10 cellular contexts compared by ENCODE assay signal in the genomic region with DNA sequence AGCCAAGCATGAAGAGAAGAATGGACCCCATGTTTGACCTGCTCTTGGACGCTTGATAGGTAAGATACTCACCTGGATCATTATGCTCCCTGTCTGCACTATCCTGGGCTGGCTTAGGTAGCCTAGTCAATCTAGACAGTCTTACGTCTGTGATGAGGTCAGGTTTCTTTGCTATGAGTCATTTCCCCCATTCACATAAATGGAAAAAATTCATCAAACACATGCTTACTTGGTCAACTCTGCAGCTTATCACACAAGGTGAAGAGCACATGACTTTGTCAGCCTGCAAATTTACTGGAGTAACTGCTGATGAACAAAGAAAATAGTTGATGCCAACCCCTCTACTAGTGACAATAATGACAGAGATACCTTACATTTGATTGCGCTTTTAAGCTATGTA.
A peak's percentile ranks its signal among the peaks of the same experiment; 100 is the strongest.
DNase-seq lines count a peak whose midpoint lies in the region; ATAC-seq and TF ChIP-seq lines count a peak whose summit lies in the region.
"Had no signal": no experiment of that assay in that cellular context is flagged by ENCODE, and none has a peak within 500 bp of the region (broad histone marks: within the 10 kb centered on the region; RNA-seq: fewer than 3 reads in every experiment).

No MANE protein-coding gene starts in this region.

- WGBS in hepatocyte (ENCODE audit: low lambda C conversion rate, missing lambda C conversion rate): 77% methylated on average over 3 of the region's 3 CpGs

- peak; percentile 60 for ATAC-seq in activated CD8-positive, alpha-beta T cell treated with anti-CD3 and anti-CD28 coated beads, Interleukin-2, amount 10 ng/mL, durations not matched to agents 7 days and 5 days
- ATAC-seq in HG03280 (IDR thresholded peaks at IDR 0.05; ENCODE audit: unreplicated experiment): no peak

- H3K9me3 Mint-ChIP-seq in activated CD8-positive, alpha-beta T cell treated with anti-CD3 and anti-CD28 coated beads, Interleukin-2, amount 10 ng/mL, durations not matched to agents 7 days and 5 days (ENCODE audit: insufficient read depth): no peaks in the 10 kb centered on the region

- no peak overlapping the region for H3K4me2 ChIP-seq in hepatocyte

- H3K9me3 ChIP-seq in hepatocyte (ENCODE audit: low read depth): no peaks in the 10 kb centered on the region

- H3K4me1 Mint-ChIP-seq in activated CD8-positive, alpha-beta T cell treated with anti-CD3 and anti-CD28 coated beads, Interleukin-2, amount 10 ng/mL, durations not matched to agents 7 days and 5 days (ENCODE audit: low read depth): no peaks in the 10 kb centered on the region

- no peaks in the 10 kb centered on the region for H3K79me2 ChIP-seq in hepatocyte

- H3K4me1 ChIP-seq in hepatocyte (ENCODE audit: insufficient read depth): peaks cover 35% of the 10 kb centered on the region

- peaks cover 3% of the 10 kb centered on the region for H3K27me3 Mint-ChIP-seq in activated CD8-positive, alpha-beta T cell treated with anti-CD3 and anti-CD28 coated beads, Interleukin-2, amount 10 ng/mL, durations not matched to agents 7 days and 5 days (ENCODE audit: low read depth)

- TF ChIP-seq CTCF in hepatocyte (IDR thresholded peaks at IDR 0.05; ENCODE audit: poor library complexity): no peak

- CTCF ChIA-PET in activated CD8-positive, alpha-beta T cell treated with anti-CD3 and anti-CD28 coated beads, Interleukin-2, amount 10 ng/mL, durations not matched to agents 7 days and 5 days (lab: Charles Lee): interaction anchor here (1.5 kb wide), 1 partner anchor 26 kb away, joined by 3 read pairs; no protein-coding TSS in a partner anchor

- H4K20me1 ChIP-seq in hepatocyte (ENCODE audit: insufficient read depth, poor library complexity, severe bottlenecking): no peaks in the 10 kb centered on the region

- no peak overlapping the region for H3K27ac Mint-ChIP-seq in activated CD8-positive, alpha-beta T cell treated with anti-CD3 and anti-CD28 coated beads, Interleukin-2, amount 10 ng/mL, durations not matched to agents 7 days and 5 days

- H3K4me3 Mint-ChIP-seq in activated CD8-positive, alpha-beta T cell treated with anti-CD3 and anti-CD28 coated beads, Interleukin-2, amount 10 ng/mL, durations not matched to agents 7 days and 5 days: no peak overlapping the region

- POLR2A ChIA-PET in activated CD8-positive, alpha-beta T cell treated with anti-CD3 and anti-CD28 coated beads, Interleukin-2, amount 10 ng/mL, durations not matched to agents 7 days and 5 days (lab: Charles Lee): no interaction called here

- H3K36me3 Mint-ChIP-seq in activated CD8-positive, alpha-beta T cell treated with anti-CD3 and anti-CD28 coated beads, Interleukin-2, amount 10 ng/mL, durations not matched to agents 7 days and 5 days (ENCODE audit: low read depth): no peaks in the 10 kb centered on the region

- no peaks in the 10 kb centered on the region for H3K27me3 ChIP-seq in hepatocyte

- no peaks in the 10 kb centered on the region for H3K9me2 ChIP-seq in hepatocyte (replicated peaks; ENCODE audit: insufficient read depth)

- no peak overlapping the region for H3K4me3 ChIP-seq in hepatocyte
- H3K4me3 ChIP-seq: lung had no signal

- no peaks in the 10 kb centered on the region for H3K36me3 ChIP-seq in hepatocyte (replicated peaks; ENCODE audit: insufficient read depth, low read depth)

- peak overlapping the region; percentile 78 for H3K27ac ChIP-seq in hepatocyte

- DNase-seq in DMS53 (lab: John Stamatoyannopoulos, UW) (peak; percentile 97), HT1080 (ENCODE audit: low read depth) (peak; percentile 92), hepatocyte (ENCODE audit: low spot score) (peak; percentile 75), SK-N-DZ (ENCODE audit: low spot score) (no peak), HuH-7 (ENCODE audit: low spot score) (no peak), iPS-NIHi7 (ENCODE audit: extremely low spot score) (no peak)
- DNase-seq in activated CD8-positive, alpha-beta T cell treated with anti-CD3 and anti-CD28 coated beads, Interleukin-2, amount 10 ng/mL, durations not matched to agents 7 days and 5 days: no peak
- DNase-seq: H7 had no signal

- no peak overlapping the region for H2AFZ ChIP-seq in hepatocyte

Comparison
In these comparisons a context has a peak if more than half of its experiments do, and no peak if none do; other contexts are left out.
1. DNase-seq: peak in DMS53 (single experiment), HT1080 (single experiment) and hepatocyte (single experiment); none in activated CD8-positive, alpha-beta T cell treated with anti-CD3 and anti-CD28 coated beads, Interleukin-2, amount 10 ng/mL, durations not matched to agents 7 days and 5 days (single experiment), SK-N-DZ (single experiment), HuH-7 (single experiment) and iPS-NIHi7 (single experiment).